In the genomic region with DNA sequence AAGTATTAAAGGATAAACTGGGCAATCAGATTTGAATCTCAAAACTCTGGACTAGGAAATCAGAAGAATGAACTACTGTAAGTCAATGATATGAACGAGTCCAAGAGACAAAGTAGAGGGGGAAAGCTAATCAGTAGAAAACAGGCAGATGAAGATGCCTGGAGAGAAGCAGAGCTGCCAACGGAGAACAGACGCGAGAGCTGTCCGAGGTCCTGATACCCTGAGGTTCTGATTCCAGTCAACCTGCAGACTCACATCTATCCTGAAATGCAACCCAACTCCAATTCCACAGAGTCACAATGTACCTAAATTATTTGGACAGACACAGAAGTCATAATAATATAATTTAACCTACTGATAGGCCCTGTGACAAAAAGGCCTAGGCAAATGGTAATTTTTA, we compare ENCODE assay signal across 12 cellular contexts. TPM values are rescaled to one million over a fixed set of nuclear protein-coding genes. Genes with fewer than 3 reads are reported as not detected.
DNase-seq lines count a peak whose midpoint lies in the region; ATAC-seq and TF ChIP-seq lines count a peak whose summit lies in the region.
"Had no signal": no experiment of that assay in that cellular context is flagged by ENCODE, and none has a peak within 500 bp of the region (broad histone marks: within the 10 kb centered on the region; RNA-seq: fewer than 3 reads in every experiment).

No MANE protein-coding gene starts in this region.

- DNase-seq in A673 (ENCODE audit: low spot score) (peak; percentile 11), H4 (ENCODE audit: low spot score) (peak; percentile 11), T1000 (lab: John Stamatoyannopoulos, UW) (peak; percentile 23), fibroblast of villous mesenchyme (ENCODE audit: low read depth) (peak; percentile 25), tibial artery (no peak)
- no peak for DNase-seq in activated CD8-positive, alpha-beta memory T cell treated with anti-CD3 and anti-CD28 coated beads for 24 hours
- DNase-seq: effector memory CD8-positive, alpha-beta T cell had no signal

- TF ChIP-seq CTCF in A673 (conservative IDR thresholded peaks at IDR 0.05; ENCODE audit: low read depth, low read length) = no peak
- TF ChIP-seq CTCF in fibroblast of villous mesenchyme (IDR thresholded peaks at IDR 0.05; ENCODE audit: insufficient read depth, low read depth, low read length) = no peak
- no peak for TF ChIP-seq CTCF in tibial artery (IDR thresholded peaks at IDR 0.05)

- CTCF ChIA-PET in A673 (lab: Charles Lee) = no interaction called here

- no TSS peak for BruUV-seq in A673 (replicated peaks; lab: Mats Ljungman, UMichigan)

- ATAC-seq in HG02840 (IDR thresholded peaks at IDR 0.05; ENCODE audit: low FRiP score, unreplicated experiment) (no peak), HG03457 (IDR thresholded peaks at IDR 0.05; ENCODE audit: unreplicated experiment) (no peak)
- ATAC-seq: effector memory CD8-positive, alpha-beta T cell had no signal

- H3K4me3 ChIP-seq in A673 (ENCODE audit: low read depth, low read length, poor library complexity, severe bottlenecking) (no peak overlapping the region), fibroblast of villous mesenchyme (ENCODE audit: low read depth, low read length) (no peak overlapping the region), tibial artery (no peak overlapping the region)
- H3K4me3 ChIP-seq: ovary had no signal

- H3K27ac ChIP-seq in A673 (ENCODE audit: low read depth, low read length, poor library complexity, severe bottlenecking) = no peak overlapping the region
- H3K27ac ChIP-seq in tibial artery = no peak overlapping the region
- H3K27ac ChIP-seq: ovary had no signal

- POLR2A ChIA-PET in A673 (lab: Charles Lee; ENCODE audit: low non-redundant PET) = no interaction called here

- intact Hi-C loops in A673 (cut with micrococcal nuclease; ENCODE audit: unreplicated experiment) = no loop called here
- intact Hi-C loops in tibial artery (cut with DNase I; ENCODE audit: low total_unique reads) = no loop called here

- H3K4me1 ChIP-seq in A673 (ENCODE audit: insufficient read depth, low read length, poor library complexity, severe bottlenecking) (no peaks in the 10 kb centered on the region), tibial artery (no peaks in the 10 kb centered on the region)

- H3K9me3 ChIP-seq in A673 (ENCODE audit: low read depth, low read length, poor library complexity, severe bottlenecking) (no peaks in the 10 kb centered on the region), tibial artery (no peaks in the 10 kb centered on the region)
- H3K9me3 ChIP-seq: ovary had no signal

- H3K36me3 ChIP-seq in A673 (ENCODE audit: insufficient read depth, low read length, poor library complexity, severe bottlenecking) (no peaks in the 10 kb centered on the region), tibial artery (no peaks in the 10 kb centered on the region)
- H3K36me3 ChIP-seq: ovary had no signal

- peaks cover 5% of the 10 kb centered on the region for H3K27me3 ChIP-seq in A673 (replicated peaks; ENCODE audit: insufficient read depth, low read depth, low read length, poor library complexity)
- no peaks in the 10 kb centered on the region for H3K27me3 ChIP-seq in tibial artery
- H3K27me3 ChIP-seq: ovary had no signal

RNA-seq across cellular contexts. Expression of a gene that starts 33.5 kb away (rescaled TPM):
- total RNA-seq in A673 (2021) = not detected in 2 replicates
- total RNA-seq in H4 (2014; rRNA removed; shearing (Covaris generic)) = 0.23 TPM in 1 of 2 replicates, not detected in the other
- under 0.01 and 0.43 TPM in 2 replicates for total RNA-seq in fibroblast of villous mesenchyme
- total RNA-seq: subcutaneous adipose tissue; T-helper 1 cell treated with Interleukin-12 subunit alpha and Interleukin-12 subunit beta and Interleukin-4 antibody, amounts not matched to agents 30 ng/mL and 1 ng/mL, for 36 hours had no signal

Comparison
In these comparisons a context has a peak if more than half of its experiments do, and no peak if none do; other contexts are left out.
1. DNase-seq: peak in A673 (single experiment), H4 (single experiment), T1000 (single experiment) and fibroblast of villous mesenchyme (single experiment); none in tibial artery (0 of 2) and activated CD8-positive, alpha-beta memory T cell treated with anti-CD3 and anti-CD28 coated beads for 24 hours (single experiment).